ENCODE assay signal across 8 cellular contexts in the genomic region with DNA sequence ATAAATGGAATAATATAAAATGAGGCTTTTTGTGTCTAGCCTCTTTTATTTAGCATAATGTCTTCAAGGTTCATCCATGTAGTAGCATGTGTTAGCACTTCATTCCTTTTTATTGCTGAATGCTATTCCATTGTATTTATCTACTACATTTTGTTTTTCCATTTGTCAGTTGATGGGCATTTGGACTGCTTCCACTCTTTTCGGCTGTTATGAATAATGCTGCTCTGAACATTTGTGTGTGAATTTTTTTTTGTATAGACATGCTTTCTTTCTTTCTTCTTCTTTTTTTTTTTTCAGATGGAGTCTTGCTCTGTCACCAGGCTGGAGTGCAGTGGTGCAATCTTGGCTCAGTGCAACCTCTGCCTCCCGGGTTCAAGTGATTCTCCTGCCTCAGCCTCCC. TPM values are rescaled to one million over a fixed set of nuclear protein-coding genes. Genes with fewer than 3 reads are reported as not detected.
DNase-seq lines count a peak whose midpoint lies in the region; ATAC-seq and TF ChIP-seq lines count a peak whose summit lies in the region.
"Not testable (repeated sequence)": the region's sequence is repeated elsewhere in the genome, so short reads cannot be mapped to it uniquely, and the experiment has no call there.

No MANE protein-coding gene starts in this region.

- H3K36me3 Mint-ChIP-seq in T-helper 2 cell treated with Interferon-gamma antibody and Interleukin-4, amounts not matched to agents 5 μg/mL and 100 μg/mL, for 36 hours (ENCODE audit: low read depth), result peaks cover 18% of the 10 kb centered on the region
- H3K36me3 Mint-ChIP-seq in activated naive CD4-positive, alpha-beta T cell treated with anti-CD3 and anti-CD28 coated beads, Interleukin-2, amount 50 U/mL, for 24 hours; naive thymus-derived CD4-positive, alpha-beta T cell: not testable (repeated sequence)

- H3K79me2 ChIP-seq in smooth muscle cell (ENCODE audit: low read depth), result peaks cover 85% of the 10 kb centered on the region

- H3K4me1 Mint-ChIP-seq in T-helper 2 cell treated with Interferon-gamma antibody and Interleukin-4, amounts not matched to agents 5 μg/mL and 100 μg/mL, for 36 hours (ENCODE audit: low read depth), result peaks cover 37% of the 10 kb centered on the region
- peaks cover 65% of the 10 kb centered on the region for H3K4me1 Mint-ChIP-seq in activated naive CD4-positive, alpha-beta T cell treated with anti-CD3 and anti-CD28 coated beads, Interleukin-2, amount 50 U/mL, for 24 hours
- peaks cover 41 to 93% (median 73%) of the 10 kb centered on the region in 7 donors for H3K4me1 Mint-ChIP-seq in naive thymus-derived CD4-positive, alpha-beta T cell

- CTCF ChIA-PET in naive thymus-derived CD4-positive, alpha-beta T cell (lab: Charles Lee), result interaction anchor here (0.6 kb wide), 1 partner anchor 49 kb away, joined by 3 read pairs; no protein-coding TSS in a partner anchor

- H4K20me1 ChIP-seq in smooth muscle cell (ENCODE audit: low read depth), result peaks cover 96% of the 10 kb centered on the region

- H3K27ac ChIP-seq in coronary artery (peak overlapping the region; percentile 86 to 93), left ventricle myocardium inferior (replicated peaks) (peak overlapping the region; percentile 93), smooth muscle cell (ENCODE audit: low read depth) (peak overlapping the region; percentile 88), uterus (peak overlapping the region; percentile 73 to 77)
- peak overlapping the region; percentile 65 for H3K27ac ChIP-seq in naive thymus-derived CD4-positive, alpha-beta T cell (ENCODE audit: low read depth, low read length)

- peaks cover 32% of the 10 kb centered on the region for H3F3A ChIP-seq in smooth muscle cell (ENCODE audit: low read depth)

- peak overlapping the region; percentile 77 for H3K4me2 ChIP-seq in smooth muscle cell

- not testable (repeated sequence) for H3K36me3 ChIP-seq in left ventricle myocardium inferior; naive thymus-derived CD4-positive, alpha-beta T cell (ENCODE audit: control insufficient read depth in 2 of 3, insufficient read depth in 3 of 3, low read length in 3 of 3); smooth muscle cell (ENCODE audit: low read depth); uterus

- not testable (repeated sequence) for H3K27me3 ChIP-seq in left ventricle myocardium inferior (ENCODE audit: low read depth); naive thymus-derived CD4-positive, alpha-beta T cell (ENCODE audit: control insufficient read depth in 2 of 2, insufficient read depth in 2 of 2, low read length in 2 of 2); smooth muscle cell (ENCODE audit: low read depth); uterus

- H3K9me3 Mint-ChIP-seq in T-helper 2 cell treated with Interferon-gamma antibody and Interleukin-4, amounts not matched to agents 5 μg/mL and 100 μg/mL, for 36 hours; activated naive CD4-positive, alpha-beta T cell treated with anti-CD3 and anti-CD28 coated beads, Interleukin-2, amount 50 U/mL, for 24 hours; naive thymus-derived CD4-positive, alpha-beta T cell: not testable (repeated sequence)

- peak; percentile 34 for DNase-seq in EH (ENCODE audit: low read depth)
- DNase-seq in T-helper 2 cell treated with Interferon-gamma antibody and Interleukin-4, amounts not matched to agents 5 μg/mL and 100 μg/mL, for 36 hours (ENCODE audit: low spot score); coronary artery (ENCODE audit: low spot score); left ventricle myocardium inferior; naive thymus-derived CD4-positive, alpha-beta T cell; smooth muscle cell (lab: John Stamatoyannopoulos, UW; ENCODE audit: unreplicated experiment); uterus: not testable (repeated sequence)

- TF ChIP-seq CTCF in coronary artery (IDR thresholded peaks at IDR 0.05); left ventricle myocardium inferior (IDR thresholded peaks at IDR 0.05; ENCODE audit: borderline replicate concordance); smooth muscle cell (IDR thresholded peaks at IDR 0.05; ENCODE audit: borderline replicate concordance, insufficient read depth, poor library complexity, severe bottlenecking); uterus (IDR thresholded peaks at IDR 0.05): not testable (repeated sequence)

- H2AFZ ChIP-seq in smooth muscle cell (ENCODE audit: low read depth), result not testable (repeated sequence)

- not testable (repeated sequence) for H3K27me3 Mint-ChIP-seq in T-helper 2 cell treated with Interferon-gamma antibody and Interleukin-4, amounts not matched to agents 5 μg/mL and 100 μg/mL, for 36 hours (ENCODE audit: low read depth); activated naive CD4-positive, alpha-beta T cell treated with anti-CD3 and anti-CD28 coated beads, Interleukin-2, amount 50 U/mL, for 24 hours; naive thymus-derived CD4-positive, alpha-beta T cell

- intact Hi-C loops in left ventricle myocardium inferior (cut with micrococcal nuclease), result loop anchor here (10.0 kb wide), 1 partner anchor 46 kb away; no protein-coding TSS in a partner anchor
- intact Hi-C loops in naive thymus-derived CD4-positive, alpha-beta T cell (cut with micrococcal nuclease), result loop anchor here (1.0 to 10.0 kb wide), 4 partner anchors 10 to 1076 kb away; partner anchors contain the start of gene EIF4EBP2 (in 1 of the 2)
- intact Hi-C loops in uterus (cut with DNase I; ENCODE audit: low total_unique reads), result not testable (repeated sequence)

- POLR2A ChIA-PET in naive thymus-derived CD4-positive, alpha-beta T cell (lab: Charles Lee), result interaction anchor here (1.3 to 4.0 kb wide), 4 partner anchors 11 to 35 kb away, joined by 4 to 48 read pairs (median 7); no protein-coding TSS in a partner anchor

- H3K4me1 ChIP-seq in left ventricle myocardium inferior (peaks cover 100% of the 10 kb centered on the region), smooth muscle cell (ENCODE audit: low read depth) (peaks cover 41% of the 10 kb centered on the region), uterus (peaks cover 0 to 16% of the 10 kb centered on the region in 2 donors)
- H3K4me1 ChIP-seq in naive thymus-derived CD4-positive, alpha-beta T cell (ENCODE audit: control insufficient read depth in 2 of 2, insufficient read depth in 2 of 2, low read length in 2 of 2), result peaks cover 16 to 22% of the 10 kb centered on the region in 2 donors

- H3K9me3 ChIP-seq in left ventricle myocardium inferior (replicated peaks); naive thymus-derived CD4-positive, alpha-beta T cell (ENCODE audit: control insufficient read depth in 2 of 3, low read length in 3 of 3); smooth muscle cell (replicated peaks; ENCODE audit: low read depth); uterus: not testable (repeated sequence)

- WGBS in smooth muscle cell (ENCODE audit: low lambda C conversion rate), result 80% methylated on average over 2 of the region's 2 CpGs

- TF ChIP-seq POLR2A in uterus (IDR thresholded peaks at IDR 0.05), result not testable (repeated sequence)

- H3K4me3 Mint-ChIP-seq in T-helper 2 cell treated with Interferon-gamma antibody and Interleukin-4, amounts not matched to agents 5 μg/mL and 100 μg/mL, for 36 hours, result peak overlapping the region; percentile 75
- peak overlapping the region; percentile 59 for H3K4me3 Mint-ChIP-seq in activated naive CD4-positive, alpha-beta T cell treated with anti-CD3 and anti-CD28 coated beads, Interleukin-2, amount 50 U/mL, for 24 hours
- H3K4me3 Mint-ChIP-seq in naive thymus-derived CD4-positive, alpha-beta T cell, result peak overlapping the region in 9 of 10 donors; percentile 76 to 90 (median 81)

- H3K27ac Mint-ChIP-seq in T-helper 2 cell treated with Interferon-gamma antibody and Interleukin-4, amounts not matched to agents 5 μg/mL and 100 μg/mL, for 36 hours, result peak overlapping the region; percentile 56
- peak overlapping the region; percentile 96 for H3K27ac Mint-ChIP-seq in activated naive CD4-positive, alpha-beta T cell treated with anti-CD3 and anti-CD28 coated beads, Interleukin-2, amount 50 U/mL, for 24 hours
- peak overlapping the region in 8 of 9 donors; percentile 68 to 96 (median 90) for H3K27ac Mint-ChIP-seq in naive thymus-derived CD4-positive, alpha-beta T cell

- not testable (repeated sequence) for H3K9ac ChIP-seq in smooth muscle cell (ENCODE audit: low read depth)

- not testable (repeated sequence) for H3K4me3 ChIP-seq in coronary artery; left ventricle myocardium inferior; naive thymus-derived CD4-positive, alpha-beta T cell (ENCODE audit: low read length); smooth muscle cell; uterus

- ATAC-seq in naive thymus-derived CD4-positive, alpha-beta T cell, result not testable (repeated sequence)

RNA-seq across cellular contexts. Expression of gene HK1, which starts 50.6 kb away (rescaled TPM):
- 219 TPM for total RNA-seq in left ventricle myocardium inferior
- total RNA-seq in naive thymus-derived CD4-positive, alpha-beta T cell, result 100 to 1,000 TPM in 1 of 5 experiments, 10 to 100 TPM in 4; 60.1 to 144 (median 66.3) TPM
- polyA plus RNA-seq in naive thymus-derived CD4-positive, alpha-beta T cell, result 100 to 1,000 TPM in 1 of 2 donors, 10 to 100 TPM in 1; 95.5 to 138 TPM
- total RNA-seq in smooth muscle cell, result 62.7 and 67.6 TPM in 2 replicates
- polyA plus RNA-seq in smooth muscle cell, result 123 and 134 TPM in 2 replicates
- 10 to 100 TPM; 17.9 to 77.6 (median 43.6) TPM for total RNA-seq in uterus
